Comparison of ENCODE assay signal across 20 cellular contexts in the genomic region with DNA sequence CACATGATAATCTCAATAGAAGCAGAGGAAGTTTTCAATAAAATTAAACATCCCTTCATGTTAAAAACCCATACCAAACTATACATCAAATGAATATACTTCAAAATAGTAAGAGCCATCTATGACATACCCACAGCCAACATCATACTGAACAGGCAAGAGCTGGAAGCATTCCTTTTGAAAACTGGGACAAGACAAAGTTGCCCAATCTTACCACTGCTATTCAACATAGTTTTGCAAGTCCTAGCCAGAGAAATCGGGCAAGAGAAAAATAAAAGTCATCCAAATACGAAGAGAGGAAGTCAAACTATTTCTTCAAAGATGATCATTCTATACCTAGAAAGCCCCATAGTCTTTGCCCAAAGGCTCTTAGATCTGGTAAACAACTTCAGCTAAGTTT.
"Had no signal": no experiment of that assay in that cellular context is flagged by ENCODE, and none has a peak within 500 bp of the region (broad histone marks: within the 10 kb centered on the region; RNA-seq: fewer than 3 reads in every experiment).

No MANE protein-coding gene starts in this region.

- ATAC-seq: effector memory CD8-positive, alpha-beta T cell; left colon; left ventricle myocardium superior; naive thymus-derived CD4-positive, alpha-beta T cell; psoas muscle; right lobe of liver; stimulated activated naive B cell treated with anti-CD40 and anti-IgM and Interleukin-4, amounts not matched to agents 10 μg/mL and 1 μg/mL and 100 μg/mL, for 72 hours had no signal

- H3K27ac ChIP-seq: psoas muscle, right lobe of liver, spleen, stomach, thoracic aorta, transverse colon had no signal

- H3K9me3 ChIP-seq: psoas muscle, right lobe of liver, spleen, stomach, thoracic aorta, transverse colon had no signal

- H3K27me3 ChIP-seq: right lobe of liver, spleen, stomach, transverse colon had no signal

- DNase-seq: effector memory CD8-positive, alpha-beta T cell; foreskin fibroblast; immature natural killer cell; left colon; left ventricle myocardium superior; mesendoderm; naive thymus-derived CD4-positive, alpha-beta T cell; nephron progenitor cell; psoas muscle; retina; right lobe of liver; spleen; stimulated activated CD4-positive, alpha-beta T cell treated with anti-CD3 and anti-CD28 coated beads, Interleukin-2, amount 100 ng/mL, for 24 hours; stimulated activated CD4-positive, alpha-beta T cell treated with anti-CD3 and anti-CD28 coated beads, Interleukin-4, amount 100 ng/mL, for 4 hours; stimulated activated naive B cell treated with anti-CD40 and anti-IgM and Interleukin-4, amounts not matched to agents 10 μg/mL and 1 μg/mL and 100 μg/mL, for 72 hours; stomach; substantia nigra; transverse colon had no signal

- H3K4me3 ChIP-seq: lung, psoas muscle, right lobe of liver, spleen, stomach, thoracic aorta, transverse colon had no signal

- H3K4me1 ChIP-seq: psoas muscle, right lobe of liver, spleen, stomach, transverse colon had no signal

- H3K36me3 ChIP-seq: right lobe of liver, spleen, stomach, thoracic aorta, transverse colon had no signal
